In the genomic region with DNA sequence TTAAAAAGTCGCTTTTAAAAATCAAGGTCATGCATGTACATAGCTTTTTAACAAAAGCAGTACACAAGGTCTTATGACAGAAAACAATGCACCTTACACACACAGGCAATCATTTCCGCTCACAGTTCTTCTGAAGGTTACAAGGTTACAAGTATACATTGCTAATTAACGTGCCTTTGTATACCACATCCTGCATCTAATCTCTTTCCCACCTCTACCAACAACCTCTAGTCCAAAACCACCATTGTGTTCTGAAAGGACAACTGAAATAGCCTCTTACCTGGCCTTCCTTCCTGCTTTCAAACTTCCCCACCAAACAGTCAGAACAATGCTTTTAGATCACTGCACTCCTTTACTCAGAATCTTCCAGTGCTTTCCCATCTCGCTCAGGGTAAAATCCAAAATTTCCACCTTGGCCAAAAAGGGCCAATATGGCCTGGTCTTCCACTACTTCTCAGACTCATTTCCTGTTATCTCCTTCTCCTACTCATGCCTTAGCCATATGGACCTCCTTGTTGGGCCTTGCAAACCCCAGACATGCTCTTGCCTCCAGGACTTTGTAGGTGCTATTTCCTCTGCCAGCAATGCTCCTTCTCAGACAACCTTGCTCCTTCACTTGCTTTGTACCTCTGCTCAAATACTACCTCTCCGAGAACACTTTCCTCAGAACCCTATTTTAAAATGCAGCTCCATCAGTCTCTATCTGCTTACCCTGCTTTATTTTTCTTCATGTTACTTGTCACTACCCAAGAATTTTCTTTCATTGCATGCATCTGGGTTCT, we compare ENCODE assay signal across 1 cellular context.
TF ChIP-seq lines count a peak whose summit lies in the region.

No MANE protein-coding gene starts in this region.

TF ChIP-seq in GM23338, 12 proteins besides CTCF, POLR2A, EP300 and RAD21:
- TF ChIP-seq POLR2AphosphoS5 (IDR thresholded peaks at IDR 0.05; ENCODE audit: low read depth) (no peak), NANOG (IDR thresholded peaks at IDR 0.05; ENCODE audit: borderline replicate concordance) (no peak), ZNF331 (CRISPR knock-in tag; IDR thresholded peaks at IDR 0.05; ENCODE audit: low read depth) (no peak), JUNB (IDR thresholded peaks at IDR 0.05; ENCODE audit: unreplicated experiment) (no peak), EZH2 (IDR thresholded peaks at IDR 0.05; ENCODE audit: low read depth, unreplicated experiment) (no peak), ZNF114 (CRISPR knock-in tag; IDR thresholded peaks at IDR 0.05) (no peak), EZH2phosphoT487 (IDR thresholded peaks at IDR 0.05; ENCODE audit: unreplicated experiment) (no peak), STAT1 (IDR thresholded peaks at IDR 0.05; ENCODE audit: unreplicated experiment) (no peak), CREB1 (CRISPR knock-in tag; IDR thresholded peaks at IDR 0.05; ENCODE audit: low read depth) (no peak)
- TF ChIP-seq, protein P1, sequence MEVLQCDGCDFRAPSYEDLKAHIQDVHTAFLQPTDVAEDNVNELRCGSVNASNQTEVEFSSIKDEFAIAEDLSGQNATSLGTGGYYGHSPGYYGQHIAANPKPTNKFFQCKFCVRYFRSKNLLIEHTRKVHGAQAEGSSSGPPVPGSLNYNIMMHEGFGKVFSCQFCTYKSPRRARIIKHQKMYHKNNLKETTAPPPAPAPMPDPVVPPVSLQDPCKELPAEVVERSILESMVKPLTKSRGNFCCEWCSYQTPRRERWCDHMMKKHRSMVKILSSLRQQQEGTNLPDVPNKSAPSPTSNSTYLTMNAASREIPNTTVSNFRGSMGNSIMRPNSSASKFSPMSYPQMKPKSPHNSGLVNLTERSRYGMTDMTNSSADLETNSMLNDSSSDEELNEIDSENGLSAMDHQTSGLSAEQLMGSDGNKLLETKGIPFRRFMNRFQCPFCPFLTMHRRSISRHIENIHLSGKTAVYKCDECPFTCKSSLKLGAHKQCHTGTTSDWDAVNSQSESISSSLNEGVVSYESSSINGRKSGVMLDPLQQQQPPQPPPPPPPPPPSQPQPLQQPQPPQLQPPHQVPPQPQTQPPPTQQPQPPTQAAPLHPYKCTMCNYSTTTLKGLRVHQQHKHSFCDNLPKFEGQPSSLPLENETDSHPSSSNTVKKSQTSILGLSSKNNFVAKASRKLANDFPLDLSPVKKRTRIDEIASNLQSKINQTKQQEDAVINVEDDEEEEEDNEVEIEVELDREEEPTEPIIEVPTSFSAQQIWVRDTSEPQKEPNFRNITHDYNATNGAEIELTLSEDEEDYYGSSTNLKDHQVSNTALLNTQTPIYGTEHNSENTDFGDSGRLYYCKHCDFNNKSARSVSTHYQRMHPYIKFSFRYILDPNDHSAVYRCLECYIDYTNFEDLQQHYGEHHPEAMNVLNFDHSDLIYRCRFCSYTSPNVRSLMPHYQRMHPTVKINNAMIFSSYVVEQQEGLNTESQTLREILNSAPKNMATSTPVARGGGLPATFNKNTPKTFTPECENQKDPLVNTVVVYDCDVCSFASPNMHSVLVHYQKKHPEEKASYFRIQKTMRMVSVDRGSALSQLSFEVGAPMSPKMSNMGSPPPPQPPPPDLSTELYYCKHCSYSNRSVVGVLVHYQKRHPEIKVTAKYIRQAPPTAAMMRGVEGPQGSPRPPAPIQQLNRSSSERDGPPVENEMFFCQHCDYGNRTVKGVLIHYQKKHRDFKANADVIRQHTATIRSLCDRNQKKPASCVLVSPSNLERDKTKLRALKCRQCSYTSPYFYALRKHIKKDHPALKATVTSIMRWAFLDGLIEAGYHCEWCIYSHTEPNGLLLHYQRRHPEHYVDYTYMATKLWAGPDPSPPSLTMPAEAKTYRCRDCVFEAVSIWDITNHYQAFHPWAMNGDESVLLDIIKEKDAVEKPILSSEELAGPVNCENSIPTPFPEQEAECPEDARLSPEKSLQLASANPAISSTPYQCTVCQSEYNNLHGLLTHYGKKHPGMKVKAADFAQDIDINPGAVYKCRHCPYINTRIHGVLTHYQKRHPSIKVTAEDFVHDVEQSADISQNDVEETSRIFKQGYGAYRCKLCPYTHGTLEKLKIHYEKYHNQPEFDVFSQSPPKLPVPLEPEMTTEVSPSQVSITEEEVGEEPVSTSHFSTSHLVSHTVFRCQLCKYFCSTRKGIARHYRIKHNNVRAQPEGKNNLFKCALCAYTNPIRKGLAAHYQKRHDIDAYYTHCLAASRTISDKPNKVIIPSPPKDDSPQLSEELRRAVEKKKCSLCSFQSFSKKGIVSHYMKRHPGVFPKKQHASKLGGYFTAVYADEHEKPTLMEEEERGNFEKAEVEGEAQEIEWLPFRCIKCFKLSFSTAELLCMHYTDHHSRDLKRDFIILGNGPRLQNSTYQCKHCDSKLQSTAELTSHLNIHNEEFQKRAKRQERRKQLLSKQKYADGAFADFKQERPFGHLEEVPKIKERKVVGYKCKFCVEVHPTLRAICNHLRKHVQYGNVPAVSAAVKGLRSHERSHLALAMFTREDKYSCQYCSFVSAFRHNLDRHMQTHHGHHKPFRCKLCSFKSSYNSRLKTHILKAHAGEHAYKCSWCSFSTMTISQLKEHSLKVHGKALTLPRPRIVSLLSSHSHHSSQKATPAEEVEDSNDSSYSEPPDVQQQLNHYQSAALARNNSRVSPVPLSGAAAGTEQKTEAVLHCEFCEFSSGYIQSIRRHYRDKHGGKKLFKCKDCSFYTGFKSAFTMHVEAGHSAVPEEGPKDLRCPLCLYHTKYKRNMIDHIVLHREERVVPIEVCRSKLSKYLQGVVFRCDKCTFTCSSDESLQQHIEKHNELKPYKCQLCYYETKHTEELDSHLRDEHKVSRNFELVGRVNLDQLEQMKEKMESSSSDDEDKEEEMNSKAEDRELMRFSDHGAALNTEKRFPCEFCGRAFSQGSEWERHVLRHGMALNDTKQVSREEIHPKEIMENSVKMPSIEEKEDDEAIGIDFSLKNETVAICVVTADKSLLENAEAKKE (CRISPR knock-in tag; IDR thresholded peaks at IDR 0.05), result no peak
- TF ChIP-seq, protein P2, sequence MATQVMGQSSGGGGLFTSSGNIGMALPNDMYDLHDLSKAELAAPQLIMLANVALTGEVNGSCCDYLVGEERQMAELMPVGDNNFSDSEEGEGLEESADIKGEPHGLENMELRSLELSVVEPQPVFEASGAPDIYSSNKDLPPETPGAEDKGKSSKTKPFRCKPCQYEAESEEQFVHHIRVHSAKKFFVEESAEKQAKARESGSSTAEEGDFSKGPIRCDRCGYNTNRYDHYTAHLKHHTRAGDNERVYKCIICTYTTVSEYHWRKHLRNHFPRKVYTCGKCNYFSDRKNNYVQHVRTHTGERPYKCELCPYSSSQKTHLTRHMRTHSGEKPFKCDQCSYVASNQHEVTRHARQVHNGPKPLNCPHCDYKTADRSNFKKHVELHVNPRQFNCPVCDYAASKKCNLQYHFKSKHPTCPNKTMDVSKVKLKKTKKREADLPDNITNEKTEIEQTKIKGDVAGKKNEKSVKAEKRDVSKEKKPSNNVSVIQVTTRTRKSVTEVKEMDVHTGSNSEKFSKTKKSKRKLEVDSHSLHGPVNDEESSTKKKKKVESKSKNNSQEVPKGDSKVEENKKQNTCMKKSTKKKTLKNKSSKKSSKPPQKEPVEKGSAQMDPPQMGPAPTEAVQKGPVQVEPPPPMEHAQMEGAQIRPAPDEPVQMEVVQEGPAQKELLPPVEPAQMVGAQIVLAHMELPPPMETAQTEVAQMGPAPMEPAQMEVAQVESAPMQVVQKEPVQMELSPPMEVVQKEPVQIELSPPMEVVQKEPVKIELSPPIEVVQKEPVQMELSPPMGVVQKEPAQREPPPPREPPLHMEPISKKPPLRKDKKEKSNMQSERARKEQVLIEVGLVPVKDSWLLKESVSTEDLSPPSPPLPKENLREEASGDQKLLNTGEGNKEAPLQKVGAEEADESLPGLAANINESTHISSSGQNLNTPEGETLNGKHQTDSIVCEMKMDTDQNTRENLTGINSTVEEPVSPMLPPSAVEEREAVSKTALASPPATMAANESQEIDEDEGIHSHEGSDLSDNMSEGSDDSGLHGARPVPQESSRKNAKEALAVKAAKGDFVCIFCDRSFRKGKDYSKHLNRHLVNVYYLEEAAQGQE (IDR thresholded peaks at IDR 0.05; ENCODE audit: unreplicated experiment), result no peak
- TF ChIP-seq, protein P3, sequence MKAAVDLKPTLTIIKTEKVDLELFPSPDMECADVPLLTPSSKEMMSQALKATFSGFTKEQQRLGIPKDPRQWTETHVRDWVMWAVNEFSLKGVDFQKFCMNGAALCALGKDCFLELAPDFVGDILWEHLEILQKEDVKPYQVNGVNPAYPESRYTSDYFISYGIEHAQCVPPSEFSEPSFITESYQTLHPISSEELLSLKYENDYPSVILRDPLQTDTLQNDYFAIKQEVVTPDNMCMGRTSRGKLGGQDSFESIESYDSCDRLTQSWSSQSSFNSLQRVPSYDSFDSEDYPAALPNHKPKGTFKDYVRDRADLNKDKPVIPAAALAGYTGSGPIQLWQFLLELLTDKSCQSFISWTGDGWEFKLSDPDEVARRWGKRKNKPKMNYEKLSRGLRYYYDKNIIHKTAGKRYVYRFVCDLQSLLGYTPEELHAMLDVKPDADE (IDR thresholded peaks at IDR 0.05), result no peak
